Comparison of ENCODE assay signal across 1 cellular context in the genomic region with DNA sequence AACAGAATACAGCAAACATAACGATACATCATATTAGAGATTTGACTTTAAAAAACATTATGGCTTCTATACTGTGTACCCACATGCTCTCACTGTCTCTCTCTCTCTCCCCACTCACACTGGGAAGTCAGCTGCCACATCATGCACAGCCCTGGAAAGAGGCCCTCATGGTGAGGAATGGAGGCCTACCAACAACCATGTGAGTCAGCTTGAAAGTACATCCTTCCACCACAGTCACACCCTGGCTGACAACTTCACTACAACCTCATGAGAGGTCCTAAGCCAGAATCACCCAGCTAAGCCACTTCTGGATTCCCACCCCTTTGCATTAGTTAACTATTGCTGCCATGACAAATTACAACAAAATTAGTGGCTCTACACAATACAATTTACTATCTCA.
TF ChIP-seq lines count a peak whose summit lies in the region.

No MANE protein-coding gene starts in this region.

TF ChIP-seq in K562, 482 proteins besides CTCF, POLR2A, EP300 and RAD21 (continued from another document):
- TF ChIP-seq, protein P1, sequence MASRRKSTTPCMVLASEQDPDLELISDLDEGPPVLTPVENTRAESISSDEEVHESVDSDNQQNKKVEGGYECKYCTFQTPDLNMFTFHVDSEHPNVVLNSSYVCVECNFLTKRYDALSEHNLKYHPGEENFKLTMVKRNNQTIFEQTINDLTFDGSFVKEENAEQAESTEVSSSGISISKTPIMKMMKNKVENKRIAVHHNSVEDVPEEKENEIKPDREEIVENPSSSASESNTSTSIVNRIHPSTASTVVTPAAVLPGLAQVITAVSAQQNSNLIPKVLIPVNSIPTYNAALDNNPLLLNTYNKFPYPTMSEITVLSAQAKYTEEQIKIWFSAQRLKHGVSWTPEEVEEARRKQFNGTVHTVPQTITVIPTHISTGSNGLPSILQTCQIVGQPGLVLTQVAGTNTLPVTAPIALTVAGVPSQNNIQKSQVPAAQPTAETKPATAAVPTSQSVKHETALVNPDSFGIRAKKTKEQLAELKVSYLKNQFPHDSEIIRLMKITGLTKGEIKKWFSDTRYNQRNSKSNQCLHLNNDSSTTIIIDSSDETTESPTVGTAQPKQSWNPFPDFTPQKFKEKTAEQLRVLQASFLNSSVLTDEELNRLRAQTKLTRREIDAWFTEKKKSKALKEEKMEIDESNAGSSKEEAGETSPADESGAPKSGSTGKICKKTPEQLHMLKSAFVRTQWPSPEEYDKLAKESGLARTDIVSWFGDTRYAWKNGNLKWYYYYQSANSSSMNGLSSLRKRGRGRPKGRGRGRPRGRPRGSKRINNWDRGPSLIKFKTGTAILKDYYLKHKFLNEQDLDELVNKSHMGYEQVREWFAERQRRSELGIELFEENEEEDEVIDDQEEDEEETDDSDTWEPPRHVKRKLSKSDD (conservative IDR thresholded peaks at IDR 0.05; ENCODE audit: low read length) = no peak
- TF ChIP-seq ZNF212 (CRISPR knock-in tag; IDR thresholded peaks at IDR 0.05) = no peak
- TF ChIP-seq, protein P2, sequence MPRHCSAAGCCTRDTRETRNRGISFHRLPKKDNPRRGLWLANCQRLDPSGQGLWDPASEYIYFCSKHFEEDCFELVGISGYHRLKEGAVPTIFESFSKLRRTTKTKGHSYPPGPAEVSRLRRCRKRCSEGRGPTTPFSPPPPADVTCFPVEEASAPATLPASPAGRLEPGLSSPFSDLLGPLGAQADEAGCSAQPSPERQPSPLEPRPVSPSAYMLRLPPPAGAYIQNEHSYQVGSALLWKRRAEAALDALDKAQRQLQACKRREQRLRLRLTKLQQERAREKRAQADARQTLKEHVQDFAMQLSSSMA (CRISPR knock-in tag; IDR thresholded peaks at IDR 0.05) = no peak
- no peak for TF ChIP-seq CC2D1A (IDR thresholded peaks at IDR 0.05)
- no peak for TF ChIP-seq ZNF121 (CRISPR knock-in tag; conservative IDR thresholded peaks at IDR 0.05)
